Comparison of ENCODE assay signal across 8 cellular contexts in the genomic region with DNA sequence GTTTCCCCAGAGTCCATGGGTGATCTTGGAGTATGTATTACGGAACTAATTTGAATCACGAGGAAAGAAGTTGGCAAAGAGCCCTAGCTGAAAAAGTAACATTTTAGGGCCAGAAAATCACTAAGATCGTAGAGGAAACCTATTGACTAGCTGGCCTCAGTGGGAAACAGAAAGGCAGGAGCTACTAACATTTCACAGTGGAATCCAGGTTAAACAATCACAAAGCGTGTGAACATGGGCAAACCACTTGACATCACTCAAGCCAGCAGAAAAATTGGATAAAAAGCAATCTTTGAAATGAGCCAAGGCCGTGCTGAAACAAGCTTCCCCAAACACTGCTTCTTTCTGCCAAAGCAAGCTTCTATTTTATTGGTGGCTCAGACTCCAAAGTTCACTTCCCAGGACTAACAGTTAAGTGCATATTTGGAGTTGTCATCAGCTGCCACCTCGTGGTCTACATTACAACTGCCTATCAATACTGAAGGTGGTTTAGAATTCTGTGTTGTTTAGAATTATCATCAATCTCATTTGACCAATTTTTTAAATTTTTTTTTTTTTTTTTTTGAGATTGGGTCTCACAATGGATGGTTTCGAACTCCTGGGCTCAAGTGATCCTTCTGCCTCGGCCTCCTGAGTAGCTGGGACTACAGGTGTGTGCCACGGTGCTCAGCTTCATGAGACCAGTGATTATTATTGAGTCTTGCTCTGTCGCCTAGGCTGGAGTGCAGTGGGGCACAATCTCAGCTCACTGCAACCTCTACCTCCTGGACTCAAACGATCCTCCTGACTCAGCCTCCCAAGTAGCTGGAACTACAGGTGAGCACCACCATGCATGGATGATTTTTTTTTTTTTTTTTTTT. TPM values are rescaled to one million over a fixed set of nuclear protein-coding genes. Genes with fewer than 3 reads are reported as not detected.
DNase-seq lines count a peak whose midpoint lies in the region; ATAC-seq, FAIRE-seq and TF ChIP-seq lines count a peak whose summit lies in the region.

No MANE protein-coding gene starts in this region.

- no peak for FAIRE-seq in HTR-8/SVneo (lab: Jason Lieb, UNC)

- peaks cover 7% of the 10 kb centered on the region; the same call in 1 of the 2 replicates for H3K36me3 ChIP-seq in Caco-2 (ENCODE audit: control insufficient read depth, insufficient read depth, low read length)

- DNase-seq in Caco-2 (peak; percentile 69 to 72), HTR-8/SVneo (ENCODE audit: insufficient read length, low spot score) (peak; percentile 64), RWPE1 (ENCODE audit: low spot score) (peak; percentile 41), astrocyte of the spinal cord (ENCODE audit: low read depth, low spot score) (peak; percentile 78), right cardiac atrium (peak in 2 of 3 donors; percentile 44 to 76), sciatic nerve (ENCODE audit: low spot score) (peak; percentile 72)

- WGBS in right cardiac atrium: 53% methylated on average over 11 of the region's 11 CpGs

- H3K27me3 ChIP-seq in Caco-2 (replicated peaks; ENCODE audit: control insufficient read depth, insufficient read depth, low read length) (no peaks in the 10 kb centered on the region), right cardiac atrium (ENCODE audit: control insufficient read depth, insufficient read depth) (no peaks in the 10 kb centered on the region)

- H3K27ac Mint-ChIP-seq in Caco-2 (ENCODE audit: unreplicated experiment): peak overlapping the region; percentile 48

- H3K9me3 Mint-ChIP-seq in Caco-2 (ENCODE audit: unreplicated experiment): no peaks in the 10 kb centered on the region

- H3K27ac ChIP-seq in RWPE1 (no peak overlapping the region), right cardiac atrium (ENCODE audit: low read length) (no peak overlapping the region)

- no TSS peak for BruUV-seq in Caco-2 (replicated peaks; lab: Mats Ljungman, UMichigan)

- no peak overlapping the region for H3K4me3 Mint-ChIP-seq in Caco-2 (ENCODE audit: unreplicated experiment)

- peaks cover 67% of the 10 kb centered on the region for H3K36me3 Mint-ChIP-seq in Caco-2 (ENCODE audit: insufficient read depth, unreplicated experiment)

- H3K4me1 Mint-ChIP-seq in Caco-2 (ENCODE audit: low read depth, unreplicated experiment): no peaks in the 10 kb centered on the region

- CTCF ChIA-PET in Caco-2 (lab: Charles Lee) (interaction anchor here (0.6 to 4.7 kb wide), 34 partner anchors 9 to 1126 kb away, joined by 3 to 115 read pairs (median 5); a partner anchor contains a TSS), RWPE1 (lab: Yijun Ruan, JAX) (interaction anchor here (0.5 to 2.6 kb wide), 27 partner anchors 22 to 794 kb away, joined by 3 to 29 read pairs (median 5); a partner anchor contains a TSS)

- H3K9me3 ChIP-seq in Caco-2 (no peaks in the 10 kb centered on the region), right cardiac atrium (ENCODE audit: control insufficient read depth, low read length) (no peaks in the 10 kb centered on the region)

- in situ Hi-C loops in astrocyte of the spinal cord (cut with HindIII; ENCODE audit: low sequenced_read_pairs): no loop called here

- TF ChIP-seq CTCF in Caco-2 (IDR thresholded peaks at IDR 0.05; ENCODE audit: insufficient read depth in 1 of 2, low read depth in 1 of 2, low read length in 1 of 2, severe bottlenecking in 1 of 2, unreplicated experiment in 1 of 2) (peak; percentile 49 to 68), RWPE1 (conservative IDR thresholded peaks at IDR 0.05; ENCODE audit: low read depth) (peak; percentile 58), astrocyte of the spinal cord (IDR thresholded peaks at IDR 0.05; ENCODE audit: low read depth, low read length) (peak; percentile 61)

- H3K27me3 Mint-ChIP-seq in Caco-2 (ENCODE audit: insufficient read depth, unreplicated experiment): no peaks in the 10 kb centered on the region

- H3K4me3 ChIP-seq in Caco-2 (ENCODE audit: low read depth, low read length) (no peak overlapping the region), astrocyte of the spinal cord (ENCODE audit: low read depth, low read length) (no peak overlapping the region), right cardiac atrium (ENCODE audit: low read length) (no peak overlapping the region)

- H3K4me1 ChIP-seq in Caco-2: peaks cover 5% of the 10 kb centered on the region
- no peaks in the 10 kb centered on the region for H3K4me1 ChIP-seq in right cardiac atrium (ENCODE audit: control insufficient read depth, insufficient read depth, low read length)

- intact Hi-C loops in Caco-2 (cut with micrococcal nuclease; ENCODE audit: unreplicated experiment) (loop anchor here (1.0 to 2.0 kb wide), 4 partner anchors 22 to 252 kb away; a partner anchor contains a TSS), right cardiac atrium (cut with DNase I) (loop anchor here (1.0 to 5.0 kb wide), 4 partner anchors 166 to 218 kb away; a partner anchor contains a TSS), sciatic nerve (cut with DNase I) (loop anchor here (2.0 kb wide), 1 partner anchor 166 kb away; a partner anchor contains a TSS)

- ATAC-seq in right cardiac atrium (peak; percentile 91 to 94), sciatic nerve (peak; percentile 95), GM18520 (IDR thresholded peaks at IDR 0.05; ENCODE audit: unreplicated experiment) (no peak), HG02852 (IDR thresholded peaks at IDR 0.05; ENCODE audit: unreplicated experiment) (no peak)

- POLR2A ChIA-PET in Caco-2 (lab: Charles Lee): interaction anchor here (0.6 to 2.9 kb wide), 7 partner anchors 9 to 219 kb away, joined by 3 to 17 read pairs (median 10); a partner anchor contains a TSS
- POLR2A ChIA-PET in RWPE1 (lab: Yijun Ruan, JAX; ENCODE audit: low non-redundant PET): interaction anchor here (0.7 to 1.4 kb wide), 2 partner anchors 166 to 173 kb away, joined by 3 read pairs; a partner anchor contains a TSS

RNA-seq across cellular contexts. Expression of a gene that starts 10.6 kb away (rescaled TPM):
- total RNA-seq in Caco-2 (2022) (1,650 and 1,752 TPM in 2 replicates), right cardiac atrium (100 to 1,000 TPM; 730 to 882 (median 787) TPM), sciatic nerve (744 TPM)
- 1,117 TPM for polyA plus RNA-seq in right cardiac atrium

RNA-seq across cellular contexts. Expression of a gene that starts 22.8 kb away (rescaled TPM):
- total RNA-seq in Caco-2 (2022): 22.3 and 22.9 TPM in 2 replicates
- total RNA-seq in right cardiac atrium: 10 to 100 TPM; 44.6 to 67.1 (median 51.9) TPM
- 22.0 TPM for polyA plus RNA-seq in right cardiac atrium
- total RNA-seq in sciatic nerve: 83.1 TPM

RNA-seq across cellular contexts. Expression of a gene that starts 50.6 kb away (rescaled TPM):
- total RNA-seq in Caco-2 (2022) (3.4 and 3.7 TPM in 2 replicates), right cardiac atrium (10 to 100 TPM in 1 of 4 donors, 1 to 10 TPM in 3; 2.5 to 11.9 (median 9.8) TPM), sciatic nerve (0.49 TPM)
- 14.0 TPM for polyA plus RNA-seq in right cardiac atrium

Comparison
In these comparisons a context has a peak if more than half of its experiments do, and no peak if none do; other contexts are left out.
1. ATAC-seq: peak in right cardiac atrium (2 of 2) and sciatic nerve (single experiment); none in GM18520 (single experiment) and HG02852 (single experiment).
2. Peak in every context shown above with its lines, with median percentiles within 50 percentile points of each other: DNase-seq and CTCF ChIP-seq.